ENCODE assay signal across 20 cellular contexts in the genomic region with DNA sequence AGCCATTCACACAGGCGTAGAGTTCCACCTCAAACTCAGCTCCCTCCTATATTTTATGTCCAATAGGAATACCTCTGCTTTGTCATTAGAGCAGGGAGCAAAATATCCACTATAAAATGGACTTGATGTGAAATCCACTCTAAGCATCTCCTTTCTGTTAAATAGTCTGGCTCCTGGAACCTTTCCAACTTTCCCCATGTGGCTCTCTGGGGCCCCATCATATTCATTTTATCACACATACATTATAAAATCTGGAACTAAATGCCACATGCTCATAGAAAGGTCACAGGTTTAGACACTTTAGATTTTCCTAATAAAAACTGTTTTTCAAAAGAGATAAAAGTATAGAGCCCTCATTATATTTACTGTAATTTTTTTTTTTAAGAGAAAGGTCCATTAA.
DNase-seq lines count a peak whose midpoint lies in the region; ATAC-seq and TF ChIP-seq lines count a peak whose summit lies in the region.
"Had no signal": no experiment of that assay in that cellular context is flagged by ENCODE, and none has a peak within 500 bp of the region (broad histone marks: within the 10 kb centered on the region; RNA-seq: fewer than 3 reads in every experiment).

No MANE protein-coding gene starts in this region.

- BruUV-seq in A673 (replicated peaks; lab: Mats Ljungman, UMichigan) = no TSS peak
- no TSS peak for BruUV-seq in mammary epithelial cell (replicated peaks; lab: Mats Ljungman, UMichigan)

- H3K9ac ChIP-seq in mammary epithelial cell (ENCODE audit: insufficient read depth, low read length) = no peak overlapping the region

- H3K9me3 ChIP-seq in A673 (ENCODE audit: low read depth, low read length, poor library complexity, severe bottlenecking) (no peaks in the 10 kb centered on the region), mammary epithelial cell (replicated peaks; ENCODE audit: insufficient read depth, low read length) (no peaks in the 10 kb centered on the region)
- H3K9me3 ChIP-seq: SJCRH30 had no signal

- no peak for ATAC-seq in HG03520 (IDR thresholded peaks at IDR 0.05; ENCODE audit: unreplicated experiment)
- ATAC-seq in HG02885 (IDR thresholded peaks at IDR 0.05; ENCODE audit: poor library complexity, unreplicated experiment) = no peak
- ATAC-seq: GM23338, T-helper 17 cell had no signal

- H3K4me3 Mint-ChIP-seq in activated naive CD4-positive, alpha-beta T cell treated with anti-CD3 and anti-CD28 coated beads, Interleukin-2, amount 10 ng/mL, durations not matched to agents 7 days and 5 days = no peak overlapping the region
- H3K4me3 Mint-ChIP-seq: CD14-positive monocyte, GM23338, T-helper 17 cell had no signal

- in situ Hi-C loops in mammary epithelial cell (cut with MboI; ENCODE audit: low sequenced_read_pairs in 2 of 2) = no loop called here

- H3K4me2 ChIP-seq in mammary epithelial cell (ENCODE audit: insufficient read depth, low read depth, low read length) = no peak overlapping the region
- H3K4me2 ChIP-seq: GM23338 had no signal

- H3K27ac ChIP-seq in A673 (ENCODE audit: low read depth, low read length, poor library complexity, severe bottlenecking) (no peak overlapping the region), mammary epithelial cell (ENCODE audit: insufficient read depth, low read depth, low read length) (peak overlapping the region; percentile 52)
- H3K27ac ChIP-seq: RWPE1, SJCRH30 had no signal

- intact Hi-C loops in A673 (cut with micrococcal nuclease; ENCODE audit: unreplicated experiment) = no loop called here
- intact Hi-C loops in mammary epithelial cell (cut with micrococcal nuclease) = no loop called here

- H3K36me3 ChIP-seq in A673 (ENCODE audit: insufficient read depth, low read length, poor library complexity, severe bottlenecking) (no peaks in the 10 kb centered on the region), mammary epithelial cell (ENCODE audit: insufficient read depth, low read length) (peaks cover under 1% of the 10 kb centered on the region)
- H3K36me3 ChIP-seq: SJCRH30 had no signal

- H3K9me3 Mint-ChIP-seq in activated naive CD4-positive, alpha-beta T cell treated with anti-CD3 and anti-CD28 coated beads, Interleukin-2, amount 10 ng/mL, durations not matched to agents 7 days and 5 days = no peaks in the 10 kb centered on the region
- H3K9me3 Mint-ChIP-seq: GM23338 had no signal

- DNase-seq in A673 (ENCODE audit: low spot score) = peak; percentile 50
- peak; percentile 23 for DNase-seq in EL
- peak; percentile 73 to 84 for DNase-seq in NCI-H524 (lab: John Stamatoyannopoulos, UW)
- no peak for DNase-seq in mammary epithelial cell
- DNase-seq in activated naive CD4-positive, alpha-beta T cell treated with anti-CD3 and anti-CD28 coated beads, Interleukin-2, amount 10 ng/mL, durations not matched to agents 7 days and 5 days = no peak
- DNase-seq in mesenteric fat pad (ENCODE audit: low spot score) = no peak
- DNase-seq: AML-193, COR-L47, DMS79 treated with DMSO at 0.1 percent for 48 hours, KBM-7, NCI-H2107, NCI-H510A treated with DMSO at 0.1 percent for 48 hours, OCI-M1, T-helper 17 cell had no signal

- dilution Hi-C loops in mammary epithelial cell (cut with HindIII; ENCODE audit: low sequenced_read_pairs) = no loop called here

- no peak overlapping the region for H2AFZ ChIP-seq in mammary epithelial cell (ENCODE audit: low read depth, low read length)
- H2AFZ ChIP-seq: GM23338 had no signal

- CTCF ChIA-PET in A673 (lab: Charles Lee) (no interaction called here), mammary epithelial cell (lab: Charles Lee; ENCODE audit: low non-redundant PET) (no interaction called here)
- CTCF ChIA-PET in activated naive CD4-positive, alpha-beta T cell treated with anti-CD3 and anti-CD28 coated beads, Interleukin-2, amount 10 ng/mL, durations not matched to agents 7 days and 5 days (lab: Charles Lee) = interaction anchor here (1.1 to 1.4 kb wide), 2 partner anchors 136 to 137 kb away, joined by 3 to 4 read pairs; no protein-coding TSS in a partner anchor

- H3K4me1 Mint-ChIP-seq in activated naive CD4-positive, alpha-beta T cell treated with anti-CD3 and anti-CD28 coated beads, Interleukin-2, amount 10 ng/mL, durations not matched to agents 7 days and 5 days = no peaks in the 10 kb centered on the region
- H3K4me1 Mint-ChIP-seq: CD14-positive monocyte, T-helper 17 cell had no signal

- H3K79me2 ChIP-seq in mammary epithelial cell (ENCODE audit: insufficient read depth, low read length) = peaks cover 93% of the 10 kb centered on the region

- peaks cover 21% of the 10 kb centered on the region for H3K27me3 Mint-ChIP-seq in activated naive CD4-positive, alpha-beta T cell treated with anti-CD3 and anti-CD28 coated beads, Interleukin-2, amount 10 ng/mL, durations not matched to agents 7 days and 5 days

- TF ChIP-seq CTCF in A673 (conservative IDR thresholded peaks at IDR 0.05; ENCODE audit: low read depth, low read length) = no peak
- no peak for TF ChIP-seq CTCF in mammary epithelial cell (conservative IDR thresholded peaks at IDR 0.05 in 1 of 2, IDR thresholded peaks at IDR 0.05 in 1 of 2; ENCODE audit: extremely low read depth in 1 of 2, insufficient read depth in 1 of 2, low read depth in 1 of 2, low read length in 2 of 2)

- no peak overlapping the region for H3K27ac Mint-ChIP-seq in activated naive CD4-positive, alpha-beta T cell treated with anti-CD3 and anti-CD28 coated beads, Interleukin-2, amount 10 ng/mL, durations not matched to agents 7 days and 5 days
- H3K27ac Mint-ChIP-seq: CD14-positive monocyte, GM23338, T-helper 17 cell had no signal

- peaks cover 63% of the 10 kb centered on the region for H3K4me1 ChIP-seq in A673 (ENCODE audit: insufficient read depth, low read length, poor library complexity, severe bottlenecking)
- peaks cover 70% of the 10 kb centered on the region for H3K4me1 ChIP-seq in mammary epithelial cell (ENCODE audit: insufficient read depth, low read length)
- H3K4me1 ChIP-seq: SJCRH30 had no signal

- WGBS in mammary epithelial cell (ENCODE audit: low coverage, missing lambda C conversion rate) = 92% methylated on average over 1 of the region's 1 CpG

- no peak overlapping the region for H3K4me3 ChIP-seq in A673 (ENCODE audit: low read depth, low read length, poor library complexity, severe bottlenecking)
- no peak overlapping the region for H3K4me3 ChIP-seq in mammary epithelial cell (replicated peaks in 1 of 3; ENCODE audit: insufficient read depth in 1 of 3, low read depth in 2 of 3, low read length in 3 of 3)
- H3K4me3 ChIP-seq: GM23338, SJCRH30 had no signal

- POLR2A ChIA-PET in A673 (lab: Charles Lee; ENCODE audit: low non-redundant PET) = no interaction called here

- H3K27me3 ChIP-seq in A673 (replicated peaks; ENCODE audit: insufficient read depth, low read depth, low read length, poor library complexity) (no peaks in the 10 kb centered on the region), mammary epithelial cell (ENCODE audit: insufficient read depth, low read length) (no peaks in the 10 kb centered on the region)
- H3K27me3 ChIP-seq: SJCRH30 had no signal

- H3K36me3 Mint-ChIP-seq in activated naive CD4-positive, alpha-beta T cell treated with anti-CD3 and anti-CD28 coated beads, Interleukin-2, amount 10 ng/mL, durations not matched to agents 7 days and 5 days = no peaks in the 10 kb centered on the region
- H3K36me3 Mint-ChIP-seq: CD14-positive monocyte had no signal

- H4K20me1 ChIP-seq in mammary epithelial cell (ENCODE audit: insufficient read depth, low read length) = no peaks in the 10 kb centered on the region

Comparison
In these comparisons a context has a peak if more than half of its experiments do, and no peak if none do; other contexts are left out.
1. DNase-seq: peak in A673 (single experiment), EL (single experiment) and NCI-H524 (2 of 2); none in mammary epithelial cell (single experiment), activated naive CD4-positive, alpha-beta T cell treated with anti-CD3 and anti-CD28 coated beads, Interleukin-2, amount 10 ng/mL, durations not matched to agents 7 days and 5 days (single experiment) and mesenteric fat pad (single experiment).